ENCODE assay signal across 27 cellular contexts in genomic region chr18:44704137-44704791, GRCh38.
"Had no signal": no experiment of that assay in that cellular context is flagged by ENCODE, and none has a peak within 500 bp of the region (broad histone marks: within the 10 kb centered on the region; RNA-seq: fewer than 3 reads in every experiment).

No MANE protein-coding gene starts in this region.

- H3K9me3 ChIP-seq: ascending aorta, body of pancreas, Peyer's patch, SJCRH30 had no signal

- H3K4me1 ChIP-seq: SJCRH30 had no signal

- H3K36me3 ChIP-seq: ascending aorta, Peyer's patch had no signal

- ATAC-seq: activated CD4-positive, CD25-positive, alpha-beta regulatory T cell treated with anti-CD3 and anti-CD28 coated beads, Interleukin-2, amount 50 U/mL, for 24 hours; activated CD8-positive, alpha-beta T cell treated with anti-CD3 and anti-CD28 coated beads for 36 hours; activated naive CD4-positive, alpha-beta T cell treated with anti-CD3 and anti-CD28 coated beads, Interleukin-2, amount 50 U/mL, for 72 hours; activated naive CD8-positive, alpha-beta T cell treated with anti-CD3 and anti-CD28 coated beads, Interleukin-2, amount 50 U/mL, for 24 hours; body of pancreas; SK-N-SH treated with all-trans-retinoic acid at 6 μM for 48 hours had no signal

- H3K4me3 Mint-ChIP-seq: activated CD8-positive, alpha-beta T cell treated with anti-CD3 and anti-CD28 coated beads for 36 hours; activated naive CD8-positive, alpha-beta T cell treated with anti-CD3 and anti-CD28 coated beads, Interleukin-2, amount 50 U/mL, for 24 hours; T-helper 1 cell treated with Interleukin-12 subunit alpha and Interleukin-12 subunit beta and Interleukin-4 antibody, amounts not matched to agents 30 μg/mL and 1 μg/mL, for 36 hours had no signal

- H3K27me3 ChIP-seq: ascending aorta, body of pancreas, Peyer's patch, SJCRH30 had no signal

- H3K27ac Mint-ChIP-seq: activated CD8-positive, alpha-beta T cell treated with anti-CD3 and anti-CD28 coated beads for 36 hours; activated naive CD4-positive, alpha-beta T cell treated with anti-CD3 and anti-CD28 coated beads, Interleukin-2, amount 50 U/mL, for 72 hours; activated naive CD8-positive, alpha-beta T cell treated with anti-CD3 and anti-CD28 coated beads, Interleukin-2, amount 50 U/mL, for 24 hours; T-helper 1 cell treated with Interleukin-12 subunit alpha and Interleukin-12 subunit beta and Interleukin-4 antibody, amounts not matched to agents 30 μg/mL and 1 μg/mL, for 36 hours had no signal

- H3K4me3 ChIP-seq: ascending aorta, body of pancreas, Peyer's patch, SJCRH30 had no signal

- H3K27ac ChIP-seq: ascending aorta, body of pancreas, Peyer's patch, RWPE1, SJCRH30 had no signal

- DNase-seq: activated CD4-positive, alpha-beta T cell treated with anti-CD3 and anti-CD28 coated beads for 4 hours; activated CD8-positive, alpha-beta memory T cell treated with anti-CD3 and anti-CD28 coated beads, Interleukin-2, amount 50 U/mL, for 48 hours; activated CD8-positive, alpha-beta T cell treated with anti-CD3 and anti-CD28 coated beads for 36 hours; activated effector memory CD4-positive, alpha-beta T cell treated with anti-CD3 and anti-CD28 coated beads, Interleukin-2, amount 50 U/mL, for 16 hours; activated naive CD4-positive, alpha-beta T cell treated with Interleukin-2 at 50 U/mL for 16 hours; activated naive CD8-positive, alpha-beta T cell treated with anti-CD3 and anti-CD28 coated beads, Interleukin-2, amount 50 U/mL, for 24 hours; activated T-cell treated with anti-CD3 and anti-CD28 coated beads, Interleukin-2, amount 50 U/mL, for 1 hour; amniotic stem cell; body of pancreas; central memory CD4-positive, alpha-beta T cell; Karpas-422; NCI-H146; NCI-H187 treated with DMSO at 0.1 percent for 48 hours; NCI-H2171; NCI-H226; NCI-H526 treated with DMSO at 0.1 percent for 48 hours; NCI-H82; NK-92 treated with Interleukin-12 subunit alpha and Interleukin-12 subunit beta, amount 100 ng/mL, for 24 hours; Peyer's patch; Right ventricle myocardium superior; SJCRH30 had no signal

- H3K9me3 Mint-ChIP-seq: activated CD8-positive, alpha-beta T cell treated with anti-CD3 and anti-CD28 coated beads for 36 hours; activated naive CD4-positive, alpha-beta T cell treated with anti-CD3 and anti-CD28 coated beads, Interleukin-2, amount 50 U/mL, for 72 hours; activated naive CD8-positive, alpha-beta T cell treated with anti-CD3 and anti-CD28 coated beads, Interleukin-2, amount 50 U/mL, for 24 hours; T-helper 1 cell treated with Interleukin-12 subunit alpha and Interleukin-12 subunit beta and Interleukin-4 antibody, amounts not matched to agents 30 μg/mL and 1 μg/mL, for 36 hours had no signal
